ENCODE assay signal across 21 cellular contexts in genomic region chr4:8302331-8302730, GRCh38. TPM values are rescaled to one million over a fixed set of nuclear protein-coding genes. Genes with fewer than 3 reads are reported as not detected.
DNase-seq lines count a peak whose midpoint lies in the region; ATAC-seq, FAIRE-seq and TF ChIP-seq lines count a peak whose summit lies in the region.
"Had no signal": no experiment of that assay in that cellular context is flagged by ENCODE, and none has a peak within 500 bp of the region (broad histone marks: within the 10 kb centered on the region; RNA-seq: fewer than 3 reads in every experiment).

No MANE protein-coding gene starts in this region.

- peaks cover 27% of the 10 kb centered on the region for H3K9me3 ChIP-seq in A549
- H3K9me3 ChIP-seq in BLaER1 treated with 17β-estradiol and CSF1 and Interleukin-3, amounts not matched to agents 10 nM and 100 nM (replicated peaks in 1 of 11): no peaks in the 10 kb centered on the region
- H3K9me3 ChIP-seq in endodermal cell (ENCODE audit: control insufficient read depth, low read length): no peaks in the 10 kb centered on the region
- H3K9me3 ChIP-seq: BLaER1, SJCRH30 had no signal

- no peaks in the 10 kb centered on the region for H3K36me3 Mint-ChIP-seq in endodermal cell (ENCODE audit: low read depth)

- ATAC-seq in A549 (no peak), HG02610 (IDR thresholded peaks at IDR 0.05; ENCODE audit: unreplicated experiment) (no peak)
- ATAC-seq: GM12878, K562 had no signal

- intact Hi-C loops in posterior vena cava (cut with DNase I): no loop called here

- peaks cover 3% of the 10 kb centered on the region for H3K9me3 Mint-ChIP-seq in endodermal cell

- no peak overlapping the region for H3K4me3 Mint-ChIP-seq in endodermal cell

- no peak for TF ChIP-seq EP300 in A549 (IDR thresholded peaks at IDR 0.05)

- no peak overlapping the region for H3K4me2 ChIP-seq in A549
- H3K4me2 ChIP-seq in BLaER1 treated with 17β-estradiol and CSF1 and Interleukin-3, amounts not matched to agents 10 nM and 100 nM: no peak overlapping the region
- H3K4me2 ChIP-seq: BLaER1 had no signal

- no peak for FAIRE-seq in A549 (lab: Jason Lieb, UNC)
- FAIRE-seq: GM12878, K562 had no signal

- no peak overlapping the region for H3K4me3 ChIP-seq in A549
- no peak overlapping the region for H3K4me3 ChIP-seq in BLaER1 treated with 17β-estradiol and CSF1 and Interleukin-3, amounts not matched to agents 10 nM and 100 nM
- H3K4me3 ChIP-seq in endodermal cell (ENCODE audit: low read length): no peak overlapping the region
- H3K4me3 ChIP-seq: BLaER1, GM12878, K562, SJCRH30 had no signal

- peaks cover 0 to 90% (median 54%) of the 10 kb centered on the region in 11 experiments; a peak in 15 of 22 replicates for H3K36me3 ChIP-seq in BLaER1 treated with 17β-estradiol and CSF1 and Interleukin-3, amounts not matched to agents 10 nM and 100 nM
- H3K36me3 ChIP-seq in endodermal cell (ENCODE audit: control insufficient read depth, insufficient read depth, low read length): no peaks in the 10 kb centered on the region
- H3K36me3 ChIP-seq: SJCRH30 had no signal

- peaks cover 3% of the 10 kb centered on the region for H3K27me3 Mint-ChIP-seq in endodermal cell (ENCODE audit: insufficient read depth)

- TF ChIP-seq CTCF in A549 (IDR thresholded peaks at IDR 0.05) (no peak), endodermal cell (conservative IDR thresholded peaks at IDR 0.05) (no peak)

- CTCF ChIA-PET in A549 (lab: Yijun Ruan, JAX): interaction anchor here (0.8 kb wide), 1 partner anchor 100 kb away, joined by 4 read pairs; no protein-coding TSS in a partner anchor

- H3K27me3 ChIP-seq in BLaER1 treated with 17β-estradiol and CSF1 and Interleukin-3, amounts not matched to agents 10 nM and 100 nM: no peaks in the 10 kb centered on the region
- no peaks in the 10 kb centered on the region for H3K27me3 ChIP-seq in endodermal cell (ENCODE audit: control insufficient read depth, insufficient read depth, low read length, poor library complexity, severe bottlenecking)
- H3K27me3 ChIP-seq: BLaER1, SJCRH30 had no signal

- TF ChIP-seq RAD21 in A549 (conservative IDR thresholded peaks at IDR 0.05 in 1 of 2, IDR thresholded peaks at IDR 0.05 in 1 of 2): no peak

- DNase-seq in A549 (ENCODE audit: low read depth in 1 of 2, low spot score in 1 of 2): no peak
- DNase-seq in endodermal cell: peak; percentile 16
- peak; percentile 67 for DNase-seq in posterior vena cava (ENCODE audit: low spot score)
- DNase-seq in COLO829 (ENCODE audit: low spot score): no peak
- DNase-seq in AML-193 (lab: John Stamatoyannopoulos, UW): no peak
- DNase-seq: DMS 273 treated with DMSO at 0.1 percent for 48 hours; GDM1; H7; MV-4-11; NCI-H1417; NCI-H1930; NCI-H2171; NCI-H446; NK-92 treated with Interleukin-12 subunit alpha and Interleukin-12 subunit beta, amount 100 ng/mL, for 24 hours; SJCRH30 had no signal

- no peak overlapping the region for H3K27ac Mint-ChIP-seq in endodermal cell

- no peak for TF ChIP-seq POLR2A in A549 (IDR thresholded peaks at IDR 0.05; ENCODE audit: low read length)

- H3K9ac ChIP-seq in BLaER1 treated with 17β-estradiol and CSF1 and Interleukin-3, amounts not matched to agents 10 nM and 100 nM: peak overlapping the region in 2 of 11 experiments; percentile 1 to 56; a peak in 1 of 22 replicates
- no peak overlapping the region for H3K9ac ChIP-seq in endodermal cell (ENCODE audit: extremely low read depth, low read length, poor library complexity, severe bottlenecking)
- H3K9ac ChIP-seq: BLaER1 had no signal

- peaks cover 0 to 33% (median 0%) of the 10 kb centered on the region in 11 experiments; a peak in 4 of 22 replicates for H4K20me1 ChIP-seq in BLaER1 treated with 17β-estradiol and CSF1 and Interleukin-3, amounts not matched to agents 10 nM and 100 nM

- H3K4me1 Mint-ChIP-seq in endodermal cell: no peaks in the 10 kb centered on the region

- H3K27ac ChIP-seq in A549 (peak overlapping the region; percentile 82 to 93; a peak in 4 of 6 replicates), endodermal cell (ENCODE audit: low read depth, low read length) (no peak overlapping the region)
- H3K27ac ChIP-seq in BLaER1 treated with 17β-estradiol and CSF1 and Interleukin-3, amounts not matched to agents 10 nM and 100 nM: peak overlapping the region in 7 of 11 experiments; percentile 47 to 83 (median 63); a peak in 9 of 22 replicates
- H3K27ac ChIP-seq: BLaER1, SJCRH30 had no signal

- WGBS in A549 (ENCODE audit: missing lambda C conversion rate): 93% methylated on average over 14 of the region's 15 CpGs
- WGBS in endodermal cell (ENCODE audit: insufficient coverage in 1 of 2, insufficient read length in 1 of 2), 2 experiments: 93 to 96% methylated on average over 12 to 15 of the region's 15 CpGs

- H3K4me1 ChIP-seq in A549: 0 out of 3 replicates have a peak, but pooled peaks cover 3% of the 10 kb centered on the region
- H3K4me1 ChIP-seq in BLaER1 treated with 17β-estradiol and CSF1 and Interleukin-3, amounts not matched to agents 10 nM and 100 nM: peaks cover 19 to 49% (median 34%) of the 10 kb centered on the region in 10 experiments
- no peaks in the 10 kb centered on the region for H3K4me1 ChIP-seq in endodermal cell (ENCODE audit: control insufficient read depth, insufficient read depth, low read length)

- POLR2A ChIA-PET in A549 (lab: Yijun Ruan, JAX): no interaction called here

TF ChIP-seq in A549, 52 proteins besides CTCF, POLR2A, EP300 and RAD21:
- TF ChIP-seq HOXA7 (CRISPR knock-in tag; IDR thresholded peaks at IDR 0.05) (no peak), E2F6 (IDR thresholded peaks at IDR 0.05; ENCODE audit: borderline replicate concordance, low read depth) (no peak), TFCP2L1 (CRISPR knock-in tag; IDR thresholded peaks at IDR 0.05) (no peak), RARB (CRISPR knock-in tag; IDR thresholded peaks at IDR 0.05) (no peak), JUN (IDR thresholded peaks at IDR 0.05) (no peak), REST (IDR thresholded peaks at IDR 0.05) (no peak), EHF (CRISPR knock-in tag; IDR thresholded peaks at IDR 0.05) (no peak), GATA3 (IDR thresholded peaks at IDR 0.05; ENCODE audit: borderline replicate concordance) (no peak), KDM1A (IDR thresholded peaks at IDR 0.05; ENCODE audit: low read depth) (no peak), SREBF2 (IDR thresholded peaks at IDR 0.05) (no peak), HDAC2 (IDR thresholded peaks at IDR 0.05) (no peak), HOXB13 (CRISPR knock-in tag; IDR thresholded peaks at IDR 0.05; ENCODE audit: low read depth) (no peak), RCOR1 (IDR thresholded peaks at IDR 0.05; ENCODE audit: low read depth, low read length) (no peak), RNF2 (IDR thresholded peaks at IDR 0.05; ENCODE audit: borderline replicate concordance, low read depth) (no peak), FOSL2 (IDR thresholded peaks at IDR 0.05) (no peak), FOSL2 (CRISPR knock-in tag; IDR thresholded peaks at IDR 0.05) (no peak), KDM5A (IDR thresholded peaks at IDR 0.05) (no peak), FOXS1 (CRISPR knock-in tag; IDR thresholded peaks at IDR 0.05) (no peak), JUNB (IDR thresholded peaks at IDR 0.05) (no peak), HEYL (CRISPR knock-in tag; IDR thresholded peaks at IDR 0.05) (no peak)

RNA-seq across cellular contexts. Expression of gene HTRA3, which starts 32.8 kb away (rescaled TPM):
- 7.4 and 9.2 TPM in 2 replicates for polyA plus RNA-seq in A549 (2011; rRNA removed)
- 11.8 and 19.5 TPM in 2 replicates for polyA plus RNA-seq in A549 (2012; cell fraction: cytosol; rRNA removed)
- 18.5 and 23.8 TPM in 2 replicates for polyA plus RNA-seq in A549 (2012; cell fraction: nucleus; rRNA removed)
- polyA plus RNA-seq in A549 (2017; fragmentation: RNase III; extraction: RNeasy Plus Mini Kit Qiagen cat#74134 plus additional on column Dnase treatment): 4.6 to 8.0 TPM (median 4.9 TPM) in 3 replicates
- polyA minus RNA-seq in A549 (2011; rRNA and poly(A)+ RNA removed): 5.4 and 5.6 TPM in 2 replicates
- 1 to 10 TPM; 3.2 to 4.6 TPM for total RNA-seq in endodermal cell
- 1.4 TPM for polyA plus RNA-seq in endodermal cell (2013, experiment 1 of 2)
- polyA plus RNA-seq in endodermal cell (2013, experiment 2 of 2): 1.6 TPM
- 100 to 1,000 TPM in 1 of 2 donors, 10 to 100 TPM in 1; 14.9 to 104 TPM for total RNA-seq in posterior vena cava
- total RNA-seq: K562, OCI-LY7 had no signal

Comparison
In these comparisons a context has a peak if more than half of its experiments do, and no peak if none do; other contexts are left out.
1. DNase-seq: peak in endodermal cell (single experiment) and posterior vena cava (single experiment); none in A549 (0 of 2), COLO829 (single experiment) and AML-193 (0 of 2).